In the genomic region with DNA sequence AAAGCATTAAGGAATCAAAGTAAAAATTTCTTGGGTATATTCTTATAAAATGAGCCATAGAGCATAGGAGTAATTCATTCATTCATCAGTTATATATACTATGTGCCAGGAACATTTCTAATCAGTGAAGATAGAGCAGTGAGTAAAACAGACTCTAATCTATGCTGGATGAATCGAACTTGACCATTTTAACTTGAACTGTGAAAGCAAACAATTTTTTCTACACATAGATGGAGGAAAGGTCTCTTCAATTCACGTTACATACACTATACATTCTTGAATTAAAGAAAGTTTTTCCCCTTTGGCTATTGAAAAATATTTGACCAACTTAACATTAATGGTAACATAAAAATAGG, we compare ENCODE assay signal across 11 cellular contexts. TPM values are rescaled to one million over a fixed set of nuclear protein-coding genes. Genes with fewer than 3 reads are reported as not detected.
DNase-seq lines count a peak whose midpoint lies in the region; ATAC-seq, FAIRE-seq and TF ChIP-seq lines count a peak whose summit lies in the region.
"Had no signal": no experiment of that assay in that cellular context is flagged by ENCODE, and none has a peak within 500 bp of the region (broad histone marks: within the 10 kb centered on the region; RNA-seq: fewer than 3 reads in every experiment).

No MANE protein-coding gene starts in this region.

- peak overlapping the region in 1 of 3 donors; percentile 84 for H3K27ac Mint-ChIP-seq in IgD-negative memory B cell
- peak overlapping the region; percentile 87 for H3K27ac Mint-ChIP-seq in central memory CD8-positive, alpha-beta T cell (ENCODE audit: low read depth)
- peak overlapping the region; percentile 47 to 95 (median 87) for H3K27ac Mint-ChIP-seq in naive thymus-derived CD4-positive, alpha-beta T cell

- no peak for FAIRE-seq in frontal cortex (lab: Jason Lieb, UNC)

- no peak for DNase-seq in AG10803 (ENCODE audit: low read depth)
- no peak for DNase-seq in central memory CD8-positive, alpha-beta T cell (ENCODE audit: low spot score in 2 of 2)
- no peak for DNase-seq in naive thymus-derived CD4-positive, alpha-beta T cell
- no peak for DNase-seq in NCI-H2196 treated with DMSO at 0.1 percent for 48 hours (lab: John Stamatoyannopoulos, UW; ENCODE audit: unreplicated experiment)
- DNase-seq in NCI-H2227 (lab: John Stamatoyannopoulos, UW; ENCODE audit: unreplicated experiment) = no peak
- DNase-seq in SW 1271 (lab: John Stamatoyannopoulos, UW) = no peak
- DNase-seq in frontal cortex (ENCODE audit: low spot score in 2 of 2) = no peak
- DNase-seq: NCI-H524 had no signal

- no peaks in the 10 kb centered on the region for H3K9me3 ChIP-seq in naive thymus-derived CD4-positive, alpha-beta T cell (ENCODE audit: control insufficient read depth in 2 of 3, low read length in 3 of 3)
- H3K9me3 ChIP-seq: neutrophil, suprapubic skin had no signal

- H3K27me3 ChIP-seq in naive thymus-derived CD4-positive, alpha-beta T cell (ENCODE audit: control insufficient read depth in 2 of 2, insufficient read depth in 2 of 2, low read length in 2 of 2) = no peaks in the 10 kb centered on the region
- H3K27me3 ChIP-seq: neutrophil, suprapubic skin had no signal

- TF ChIP-seq CTCF in AG10803 (conservative IDR thresholded peaks at IDR 0.05; ENCODE audit: low read length) = no peak

- H3K36me3 Mint-ChIP-seq in IgD-negative memory B cell = no peaks in the 10 kb centered on the region
- H3K36me3 Mint-ChIP-seq in central memory CD8-positive, alpha-beta T cell (ENCODE audit: insufficient read depth) = peaks cover 11% of the 10 kb centered on the region
- peaks cover 0 to 9% (median 0%) of the 10 kb centered on the region in 5 donors for H3K36me3 Mint-ChIP-seq in naive thymus-derived CD4-positive, alpha-beta T cell

- CTCF ChIA-PET in naive thymus-derived CD4-positive, alpha-beta T cell (lab: Charles Lee) = interaction anchor here (0.9 to 1.8 kb wide), 4 partner anchors 17 to 117 kb away, joined by 4 to 6 read pairs (median 5); no protein-coding TSS in a partner anchor

- peaks cover 41 to 57% (median 49%) of the 10 kb centered on the region in 3 donors for H3K4me1 Mint-ChIP-seq in IgD-negative memory B cell
- H3K4me1 Mint-ChIP-seq in central memory CD8-positive, alpha-beta T cell = peaks cover 55% of the 10 kb centered on the region
- H3K4me1 Mint-ChIP-seq in naive thymus-derived CD4-positive, alpha-beta T cell = peaks cover 41 to 68% (median 60%) of the 10 kb centered on the region in 7 donors

- POLR2A ChIA-PET in naive thymus-derived CD4-positive, alpha-beta T cell (lab: Charles Lee) = interaction anchor here (1.0 to 2.6 kb wide), 6 partner anchors 44 to 387 kb away, joined by 3 to 24 read pairs (median 4); a partner anchor contains a TSS

- H3K4me3 ChIP-seq in AG10803 (ENCODE audit: low read length) = peak overlapping the region; percentile 77
- H3K4me3 ChIP-seq in naive thymus-derived CD4-positive, alpha-beta T cell (ENCODE audit: low read length) = peak overlapping the region; percentile 73

- intact Hi-C loops in naive thymus-derived CD4-positive, alpha-beta T cell (cut with micrococcal nuclease) = loop anchor here (5.0 to 10.0 kb wide), 6 partner anchors 35 to 930 kb away; a partner anchor contains a TSS

- peak overlapping the region; percentile 96 for H3K27ac ChIP-seq in naive thymus-derived CD4-positive, alpha-beta T cell (ENCODE audit: low read depth, low read length)
- H3K27ac ChIP-seq: neutrophil had no signal

- H3K4me3 Mint-ChIP-seq in IgD-negative memory B cell = peak overlapping the region; percentile 81 to 94 (median 90)
- H3K4me3 Mint-ChIP-seq in central memory CD8-positive, alpha-beta T cell = peak overlapping the region; percentile 97
- peak overlapping the region; percentile 73 to 95 (median 90) for H3K4me3 Mint-ChIP-seq in naive thymus-derived CD4-positive, alpha-beta T cell

- H3K4me1 ChIP-seq in naive thymus-derived CD4-positive, alpha-beta T cell (ENCODE audit: control insufficient read depth in 2 of 2, insufficient read depth in 2 of 2, low read length in 2 of 2) = peaks cover 36 to 44% of the 10 kb centered on the region in 2 donors

- H3K9me3 Mint-ChIP-seq in IgD-negative memory B cell = no peaks in the 10 kb centered on the region
- no peaks in the 10 kb centered on the region for H3K9me3 Mint-ChIP-seq in central memory CD8-positive, alpha-beta T cell
- H3K9me3 Mint-ChIP-seq in naive thymus-derived CD4-positive, alpha-beta T cell = peaks cover 0 to 6% (median 0%) of the 10 kb centered on the region in 11 donors

- no peaks in the 10 kb centered on the region for H3K36me3 ChIP-seq in naive thymus-derived CD4-positive, alpha-beta T cell (ENCODE audit: control insufficient read depth in 2 of 3, insufficient read depth in 3 of 3, low read length in 3 of 3)
- H3K36me3 ChIP-seq: suprapubic skin had no signal

- no peak for ATAC-seq in central memory CD8-positive, alpha-beta T cell (replicated peaks; ENCODE audit: extremely low read depth, poor library complexity, severe bottlenecking)
- no peak for ATAC-seq in naive thymus-derived CD4-positive, alpha-beta T cell

- no peaks in the 10 kb centered on the region for H3K27me3 Mint-ChIP-seq in IgD-negative memory B cell
- no peaks in the 10 kb centered on the region for H3K27me3 Mint-ChIP-seq in central memory CD8-positive, alpha-beta T cell
- peaks cover 0 to 3% (median 0%) of the 10 kb centered on the region in 5 donors for H3K27me3 Mint-ChIP-seq in naive thymus-derived CD4-positive, alpha-beta T cell

RNA-seq across cellular contexts. Expression of a gene that starts 1.6 kb away (rescaled TPM):
- polyA plus RNA-seq in IgD-negative memory B cell = 8.3 TPM
- 10 to 100 TPM; 16.7 to 25.9 (median 22.0) TPM for total RNA-seq in naive thymus-derived CD4-positive, alpha-beta T cell
- 1 to 10 TPM; 8.8 to 9.8 TPM for polyA plus RNA-seq in naive thymus-derived CD4-positive, alpha-beta T cell
- total RNA-seq in frontal cortex = 103 TPM

RNA-seq across cellular contexts. Expression of a gene that starts 11.7 kb away (rescaled TPM):
- polyA plus RNA-seq in IgD-negative memory B cell = 0.30 TPM
- 1 to 10 TPM in 1 of 5 experiments, under 1 TPM in 3, not detected in 1; 0.40 to 1.3 (median 0.69) TPM for total RNA-seq in naive thymus-derived CD4-positive, alpha-beta T cell
- 1 to 10 TPM in 1 of 2 donors, under 1 TPM in 1; 0.61 to 1.0 TPM for polyA plus RNA-seq in naive thymus-derived CD4-positive, alpha-beta T cell
- under 0.01 TPM for total RNA-seq in frontal cortex
